20 cellular contexts compared by ENCODE assay signal in genomic region chr22:44139773-44140172, GRCh38. TPM values are rescaled to one million over a fixed set of nuclear protein-coding genes. Genes with fewer than 3 reads are reported as not detected.
DNase-seq lines count a peak whose midpoint lies in the region; ATAC-seq and TF ChIP-seq lines count a peak whose summit lies in the region.
"Had no signal": no experiment of that assay in that cellular context is flagged by ENCODE, and none has a peak within 500 bp of the region (broad histone marks: within the 10 kb centered on the region; RNA-seq: fewer than 3 reads in every experiment).

No MANE protein-coding gene starts in this region.

- H3K27me3 Mint-ChIP-seq in chondrocyte (ENCODE audit: low read depth), result no peaks in the 10 kb centered on the region
- H3K27me3 Mint-ChIP-seq in nephron progenitor cell (ENCODE audit: low read depth, poor library complexity), result peaks cover 7% of the 10 kb centered on the region
- H3K27me3 Mint-ChIP-seq in activated naive CD4-positive, alpha-beta T cell treated with anti-CD3 and anti-CD28 coated beads, Interleukin-2, amount 10 ng/mL, durations not matched to agents 7 days and 5 days, result no peaks in the 10 kb centered on the region
- H3K27me3 Mint-ChIP-seq: CD8-positive, alpha-beta memory T cell had no signal

- peaks cover 11% of the 10 kb centered on the region for H3K9me3 Mint-ChIP-seq in chondrocyte (ENCODE audit: low read depth)
- H3K9me3 Mint-ChIP-seq in nephron progenitor cell, result peaks cover 36% of the 10 kb centered on the region
- H3K9me3 Mint-ChIP-seq in activated naive CD4-positive, alpha-beta T cell treated with anti-CD3 and anti-CD28 coated beads, Interleukin-2, amount 10 ng/mL, durations not matched to agents 7 days and 5 days, result peaks cover 14% of the 10 kb centered on the region

- no peak overlapping the region for H3K27ac Mint-ChIP-seq in chondrocyte (ENCODE audit: unreplicated experiment)
- H3K27ac Mint-ChIP-seq in nephron progenitor cell, result peak overlapping the region; percentile 68
- H3K27ac Mint-ChIP-seq in activated naive CD4-positive, alpha-beta T cell treated with anti-CD3 and anti-CD28 coated beads, Interleukin-2, amount 10 ng/mL, durations not matched to agents 7 days and 5 days, result no peak overlapping the region

- no peak overlapping the region for H3K4me3 Mint-ChIP-seq in chondrocyte (ENCODE audit: unreplicated experiment)
- no peak overlapping the region for H3K4me3 Mint-ChIP-seq in nephron progenitor cell
- no peak overlapping the region for H3K4me3 Mint-ChIP-seq in activated naive CD4-positive, alpha-beta T cell treated with anti-CD3 and anti-CD28 coated beads, Interleukin-2, amount 10 ng/mL, durations not matched to agents 7 days and 5 days
- H3K4me3 Mint-ChIP-seq: CD8-positive, alpha-beta memory T cell had no signal

- H3K27ac ChIP-seq in tibial nerve, result no peak overlapping the region
- H3K27ac ChIP-seq: BLaER1 had no signal

- peaks cover 0 to 34% (median 5%) of the 10 kb centered on the region in 4 donors for H3K9me3 ChIP-seq in tibial nerve

- no peak for ATAC-seq in HG03442 (IDR thresholded peaks at IDR 0.05; ENCODE audit: unreplicated experiment)
- ATAC-seq: Panc1, SK-N-SH treated with all-trans-retinoic acid at 6 μM for 48 hours had no signal

- no peak for TF ChIP-seq EP300 in tibial nerve (IDR thresholded peaks at IDR 0.05)

- no peaks in the 10 kb centered on the region for H3K4me1 ChIP-seq in tibial nerve

- H3K27me3 ChIP-seq in tibial nerve, result no peaks in the 10 kb centered on the region
- H3K27me3 ChIP-seq: BLaER1 had no signal

- no peak for TF ChIP-seq POLR2A in tibial nerve (IDR thresholded peaks at IDR 0.05)

- CTCF ChIA-PET in activated naive CD4-positive, alpha-beta T cell treated with anti-CD3 and anti-CD28 coated beads, Interleukin-2, amount 10 ng/mL, durations not matched to agents 7 days and 5 days (lab: Charles Lee), result no interaction called here

- peak; percentile 31 for DNase-seq in NCI-H1436 (lab: John Stamatoyannopoulos, UW)
- no peak for DNase-seq in NCI-H1436 treated with DMSO at 0.1 percent for 48 hours (lab: John Stamatoyannopoulos, UW)
- peak; percentile 43 for DNase-seq in NCI-H146 treated with DMSO at 0.1 percent for 48 hours (lab: John Stamatoyannopoulos, UW; ENCODE audit: unreplicated experiment)
- peak; percentile 10 for DNase-seq in chondrocyte (ENCODE audit: low spot score)
- DNase-seq in nephron progenitor cell, result no peak
- DNase-seq in tibial nerve (ENCODE audit: low spot score in 2 of 2), result no peak
- no peak for DNase-seq in activated naive CD4-positive, alpha-beta T cell treated with anti-CD3 and anti-CD28 coated beads, Interleukin-2, amount 10 ng/mL, durations not matched to agents 7 days and 5 days
- DNase-seq: 8988T; CD8-positive, alpha-beta memory T cell; EL; KG1; NCI-H1092 treated with DMSO at 0.1 percent for 48 hours; NCI-H2171; SHP77 had no signal

- 87 to 89% methylated on average over 6 of the region's 6 CpGs for WGBS in tibial nerve, 2 donors

- no peak overlapping the region for H3K4me3 ChIP-seq in tibial nerve
- H3K4me3 ChIP-seq: BLaER1 had no signal

- H3K36me3 Mint-ChIP-seq in chondrocyte (ENCODE audit: low read depth) (peaks cover 24% of the 10 kb centered on the region), nephron progenitor cell (ENCODE audit: low read depth) (peaks cover 41% of the 10 kb centered on the region)
- H3K36me3 Mint-ChIP-seq in activated naive CD4-positive, alpha-beta T cell treated with anti-CD3 and anti-CD28 coated beads, Interleukin-2, amount 10 ng/mL, durations not matched to agents 7 days and 5 days, result peaks cover 25% of the 10 kb centered on the region

- no peak for TF ChIP-seq CTCF in chondrocyte (IDR thresholded peaks at IDR 0.05)
- TF ChIP-seq CTCF in nephron progenitor cell (IDR thresholded peaks at IDR 0.05), result no peak
- no peak for TF ChIP-seq CTCF in tibial nerve (IDR thresholded peaks at IDR 0.05)

- H3K36me3 ChIP-seq in tibial nerve, result peaks cover 0 to 56% (median 0%) of the 10 kb centered on the region in 3 donors

- H3K4me1 Mint-ChIP-seq in chondrocyte (ENCODE audit: low read depth) (peaks cover 14% of the 10 kb centered on the region), nephron progenitor cell (peaks cover 19% of the 10 kb centered on the region)
- H3K4me1 Mint-ChIP-seq in activated naive CD4-positive, alpha-beta T cell treated with anti-CD3 and anti-CD28 coated beads, Interleukin-2, amount 10 ng/mL, durations not matched to agents 7 days and 5 days, result no peaks in the 10 kb centered on the region
- H3K4me1 Mint-ChIP-seq: CD8-positive, alpha-beta memory T cell had no signal

RNA-seq across cellular contexts. Expression of gene PARVG, which starts 41.0 kb away (rescaled TPM):
- 0.15 to 0.27 TPM in 2 of 3 replicates, not detected in the other for total RNA-seq in chondrocyte
- 100 to 1,000 TPM in 1 of 4 donors, 10 to 100 TPM in 3; 18.8 to 140 (median 34.9) TPM for total RNA-seq in tibial nerve
- total RNA-seq: M059J, NCI-H460 had no signal

Comparison
In these comparisons a context has a peak if more than half of its experiments do, and no peak if none do; other contexts are left out.
1. DNase-seq: peak in NCI-H1436 (single experiment), NCI-H146 treated with DMSO at 0.1 percent for 48 hours (single experiment) and chondrocyte (single experiment); none in NCI-H1436 treated with DMSO at 0.1 percent for 48 hours (single experiment), nephron progenitor cell (single experiment), tibial nerve (0 of 2) and activated naive CD4-positive, alpha-beta T cell treated with anti-CD3 and anti-CD28 coated beads, Interleukin-2, amount 10 ng/mL, durations not matched to agents 7 days and 5 days (single experiment).
2. RNA of gene PARVG, which starts 41.0 kb away (total RNA-seq): 18.8 to 140 TPM in tibial nerve; 0.15 to 0.27 TPM in chondrocyte; every median in the first group is over 10 times any median in the second.